Comparison of ENCODE assay signal across 22 cellular contexts in the genomic region with DNA sequence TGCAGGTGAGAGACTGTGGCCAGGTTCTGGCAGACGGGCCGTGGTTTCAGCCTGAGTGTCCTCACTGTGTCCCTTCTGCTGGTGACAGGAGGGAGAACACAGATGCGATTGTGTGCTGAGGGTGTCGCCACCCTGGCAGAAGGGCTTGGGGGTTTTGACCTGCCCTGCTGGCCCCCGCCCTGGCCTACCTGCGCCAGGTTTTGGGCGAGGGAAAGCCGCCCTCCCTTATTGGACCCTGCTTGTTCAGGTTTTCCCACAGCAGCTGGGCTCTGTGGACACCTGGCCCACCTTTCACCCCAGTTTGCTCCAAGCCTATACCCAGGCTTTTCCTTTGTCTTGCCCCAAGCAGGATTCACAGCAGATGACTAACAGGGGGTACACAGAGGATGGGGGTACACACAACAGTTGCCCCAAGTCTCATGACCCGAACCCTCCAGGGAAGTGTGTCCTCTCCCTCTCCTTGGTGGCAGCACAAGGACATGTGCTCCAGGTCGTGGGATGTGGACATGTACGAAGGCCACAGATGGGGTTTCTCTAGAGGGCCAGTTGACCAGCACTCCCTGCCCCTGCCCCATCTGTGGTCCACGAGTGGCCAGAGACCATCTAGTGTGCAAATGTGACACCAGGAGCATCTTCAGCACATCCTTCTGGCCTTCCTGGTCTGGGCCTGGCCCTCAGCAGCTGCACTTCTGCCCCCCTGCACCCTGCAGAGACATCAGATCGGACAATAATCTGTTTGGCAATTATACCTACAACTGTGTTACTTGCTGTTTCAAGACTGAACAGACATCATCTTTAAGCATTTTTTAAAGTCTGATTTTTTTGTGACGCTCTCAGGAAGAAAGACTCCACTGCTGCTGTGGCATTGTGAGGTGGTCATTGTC.
DNase-seq lines count a peak whose midpoint lies in the region; ATAC-seq and TF ChIP-seq lines count a peak whose summit lies in the region.
"Had no signal": no experiment of that assay in that cellular context is flagged by ENCODE, and none has a peak within 500 bp of the region (broad histone marks: within the 10 kb centered on the region; RNA-seq: fewer than 3 reads in every experiment).

No MANE protein-coding gene starts in this region.

- no peak overlapping the region for H3K27ac Mint-ChIP-seq in activated T-cell treated with anti-CD3 and anti-CD28 coated beads, Interleukin-2, amount 50 U/mL, for 72 hours
- H3K27ac Mint-ChIP-seq in endodermal cell: peak overlapping the region; percentile 32
- H3K27ac Mint-ChIP-seq in stimulated activated memory B cell treated with anti-CD40 and anti-IgM and Interleukin-4, amounts not matched to agents 10 μg/mL and 1 μg/mL and 100 μg/mL, for 72 hours: no peak overlapping the region
- no peak overlapping the region for H3K27ac Mint-ChIP-seq in effector memory CD8-positive, alpha-beta T cell
- H3K27ac Mint-ChIP-seq in activated CD4-positive, alpha-beta memory T cell treated with anti-CD3 and anti-CD28 coated beads for 36 hours: no peak overlapping the region

- H3K4me1 ChIP-seq in endodermal cell (ENCODE audit: control insufficient read depth, insufficient read depth, low read length): no peaks in the 10 kb centered on the region
- H3K4me1 ChIP-seq: BLaER1, pancreas, suprapubic skin had no signal

- DNase-seq in activated T-cell treated with anti-CD3 and anti-CD28 coated beads, Interleukin-2, amount 50 U/mL, for 72 hours: no peak
- DNase-seq in activated T-cell treated with anti-CD3 and anti-CD28 coated beads for 4 hours (no peak), endodermal cell (no peak), midbrain (lab: John Stamatoyannopoulos, UW) (no peak)
- no peak for DNase-seq in effector memory CD8-positive, alpha-beta T cell
- DNase-seq in activated CD4-positive, alpha-beta memory T cell treated with anti-CD3 and anti-CD28 coated beads for 36 hours: no peak
- DNase-seq: activated CD4-positive, alpha-beta T cell treated with anti-CD3 and anti-CD28 coated beads for 48 hours; activated CD8-positive, alpha-beta memory T cell treated with anti-CD3 and anti-CD28 coated beads, Interleukin-2, amount 50 U/mL, for 48 hours; anterior cingulate cortex; cerebellar nuclear complex; DMS 273 treated with DMSO at 0.1 percent for 48 hours; effector memory CD4-positive, alpha-beta T cell; Kasumi-1; NCI-H82; pancreas; stimulated activated CD4-positive, alpha-beta T cell treated with anti-CD3 and anti-CD28 coated beads, Interleukin-4, amount 100 ng/mL, for 24 hours had no signal

- peaks cover 6% of the 10 kb centered on the region for H3K27me3 Mint-ChIP-seq in activated T-cell treated with anti-CD3 and anti-CD28 coated beads, Interleukin-2, amount 50 U/mL, for 72 hours (ENCODE audit: low read depth)
- peaks cover 25% of the 10 kb centered on the region for H3K27me3 Mint-ChIP-seq in endodermal cell (ENCODE audit: insufficient read depth)
- H3K27me3 Mint-ChIP-seq in stimulated activated memory B cell treated with anti-CD40 and anti-IgM and Interleukin-4, amounts not matched to agents 10 μg/mL and 1 μg/mL and 100 μg/mL, for 72 hours: peaks cover 21% of the 10 kb centered on the region
- peaks cover 16 to 38% of the 10 kb centered on the region in 2 donors for H3K27me3 Mint-ChIP-seq in effector memory CD8-positive, alpha-beta T cell
- peaks cover 14% of the 10 kb centered on the region for H3K27me3 Mint-ChIP-seq in activated CD4-positive, alpha-beta memory T cell treated with anti-CD3 and anti-CD28 coated beads for 36 hours

- no peak overlapping the region for H3K4me3 Mint-ChIP-seq in activated T-cell treated with anti-CD3 and anti-CD28 coated beads, Interleukin-2, amount 50 U/mL, for 72 hours
- H3K4me3 Mint-ChIP-seq in endodermal cell: no peak overlapping the region
- H3K4me3 Mint-ChIP-seq in stimulated activated memory B cell treated with anti-CD40 and anti-IgM and Interleukin-4, amounts not matched to agents 10 μg/mL and 1 μg/mL and 100 μg/mL, for 72 hours: no peak overlapping the region
- H3K4me3 Mint-ChIP-seq in effector memory CD8-positive, alpha-beta T cell: no peak overlapping the region
- H3K4me3 Mint-ChIP-seq in activated CD4-positive, alpha-beta memory T cell treated with anti-CD3 and anti-CD28 coated beads for 36 hours: no peak overlapping the region

- intact Hi-C loops in activated CD4-positive, alpha-beta memory T cell treated with anti-CD3 and anti-CD28 coated beads for 36 hours (cut with micrococcal nuclease): no loop called here

- WGBS in endodermal cell (ENCODE audit: insufficient coverage in 1 of 2, insufficient read length in 1 of 2), 2 experiments: 89 to 93% methylated on average over 9 to 14 of the region's 14 CpGs

- peak; percentile 15 to 32 for ATAC-seq in activated T-cell treated with anti-CD3 and anti-CD28 coated beads, Interleukin-2, amount 50 U/mL, for 72 hours (replicated peaks in 1 of 2)
- ATAC-seq in HG03175 (IDR thresholded peaks at IDR 0.05; ENCODE audit: unreplicated experiment): peak; percentile 29
- peak; percentile 34 for ATAC-seq in stimulated activated memory B cell treated with anti-CD40 and anti-IgM and Interleukin-4, amounts not matched to agents 10 μg/mL and 1 μg/mL and 100 μg/mL, for 72 hours
- no peak for ATAC-seq in effector memory CD8-positive, alpha-beta T cell (replicated peaks)

- H3K4me1 Mint-ChIP-seq in activated T-cell treated with anti-CD3 and anti-CD28 coated beads, Interleukin-2, amount 50 U/mL, for 72 hours (ENCODE audit: low read depth): peaks cover 8% of the 10 kb centered on the region
- peaks cover 7% of the 10 kb centered on the region for H3K4me1 Mint-ChIP-seq in endodermal cell
- H3K4me1 Mint-ChIP-seq in stimulated activated memory B cell treated with anti-CD40 and anti-IgM and Interleukin-4, amounts not matched to agents 10 μg/mL and 1 μg/mL and 100 μg/mL, for 72 hours: peaks cover 4% of the 10 kb centered on the region
- peaks cover 0 to 2% of the 10 kb centered on the region in 2 donors for H3K4me1 Mint-ChIP-seq in effector memory CD8-positive, alpha-beta T cell (ENCODE audit: low read depth in 2 of 2)
- no peaks in the 10 kb centered on the region for H3K4me1 Mint-ChIP-seq in activated CD4-positive, alpha-beta memory T cell treated with anti-CD3 and anti-CD28 coated beads for 36 hours (ENCODE audit: low read depth)

- no peak overlapping the region for H3K9ac ChIP-seq in endodermal cell (ENCODE audit: extremely low read depth, low read length, poor library complexity, severe bottlenecking)
- H3K9ac ChIP-seq: BLaER1 had no signal

- H3K36me3 ChIP-seq in endodermal cell (ENCODE audit: control insufficient read depth, insufficient read depth, low read length): no peaks in the 10 kb centered on the region
- H3K36me3 ChIP-seq: BLaER1, pancreas, suprapubic skin had no signal

- POLR2A ChIA-PET in activated CD4-positive, alpha-beta memory T cell treated with anti-CD3 and anti-CD28 coated beads for 36 hours (lab: Charles Lee): no interaction called here

- H3K27ac ChIP-seq in endodermal cell (ENCODE audit: low read depth, low read length): peak overlapping the region; percentile 10
- H3K27ac ChIP-seq: BLaER1, pancreas, RWPE1, suprapubic skin had no signal

- no peaks in the 10 kb centered on the region for H3K9me3 Mint-ChIP-seq in activated T-cell treated with anti-CD3 and anti-CD28 coated beads, Interleukin-2, amount 50 U/mL, for 72 hours
- H3K9me3 Mint-ChIP-seq in endodermal cell: peaks cover 11% of the 10 kb centered on the region
- peaks cover 3% of the 10 kb centered on the region for H3K9me3 Mint-ChIP-seq in stimulated activated memory B cell treated with anti-CD40 and anti-IgM and Interleukin-4, amounts not matched to agents 10 μg/mL and 1 μg/mL and 100 μg/mL, for 72 hours
- no peaks in the 10 kb centered on the region for H3K9me3 Mint-ChIP-seq in effector memory CD8-positive, alpha-beta T cell
- H3K9me3 Mint-ChIP-seq in activated CD4-positive, alpha-beta memory T cell treated with anti-CD3 and anti-CD28 coated beads for 36 hours: no peaks in the 10 kb centered on the region

- no peaks in the 10 kb centered on the region for H3K27me3 ChIP-seq in endodermal cell (ENCODE audit: control insufficient read depth, insufficient read depth, low read length, poor library complexity, severe bottlenecking)
- H3K27me3 ChIP-seq: pancreas had no signal

- H3K9me3 ChIP-seq in endodermal cell (ENCODE audit: control insufficient read depth, low read length): no peaks in the 10 kb centered on the region
- H3K9me3 ChIP-seq: pancreas had no signal

- no peak for TF ChIP-seq CTCF in endodermal cell (conservative IDR thresholded peaks at IDR 0.05)

- CTCF ChIA-PET in activated CD4-positive, alpha-beta memory T cell treated with anti-CD3 and anti-CD28 coated beads for 36 hours (lab: Charles Lee): no interaction called here

- no peak overlapping the region for H3K4me3 ChIP-seq in endodermal cell (ENCODE audit: low read length)
- H3K4me3 ChIP-seq: BLaER1, lung, pancreas, suprapubic skin had no signal

- H3K36me3 Mint-ChIP-seq in activated T-cell treated with anti-CD3 and anti-CD28 coated beads, Interleukin-2, amount 50 U/mL, for 72 hours (ENCODE audit: insufficient read depth in 2 of 2): no peaks in the 10 kb centered on the region
- no peaks in the 10 kb centered on the region for H3K36me3 Mint-ChIP-seq in endodermal cell (ENCODE audit: low read depth)
- H3K36me3 Mint-ChIP-seq in stimulated activated memory B cell treated with anti-CD40 and anti-IgM and Interleukin-4, amounts not matched to agents 10 μg/mL and 1 μg/mL and 100 μg/mL, for 72 hours: no peaks in the 10 kb centered on the region
- no peaks in the 10 kb centered on the region for H3K36me3 Mint-ChIP-seq in effector memory CD8-positive, alpha-beta T cell (ENCODE audit: insufficient read depth)
- H3K36me3 Mint-ChIP-seq in activated CD4-positive, alpha-beta memory T cell treated with anti-CD3 and anti-CD28 coated beads for 36 hours: no peaks in the 10 kb centered on the region
